ENCODE assay signal across 10 cellular contexts in genomic region chr4:42281324-42282020, GRCh38.
A peak's percentile ranks its signal among the peaks of the same experiment; 100 is the strongest.
DNase-seq lines count a peak whose midpoint lies in the region; ATAC-seq and TF ChIP-seq lines count a peak whose summit lies in the region.
"Had no signal": no experiment of that assay in that cellular context is flagged by ENCODE, and none has a peak within 500 bp of the region (broad histone marks: within the 10 kb centered on the region; RNA-seq: fewer than 3 reads in every experiment).

No MANE protein-coding gene starts in this region.

- no peaks in the 10 kb centered on the region for H3K36me3 Mint-ChIP-seq in chondrocyte (ENCODE audit: low read depth)
- H3K36me3 Mint-ChIP-seq in osteocyte (ENCODE audit: unreplicated experiment), result no peaks in the 10 kb centered on the region

- H3K4me1 Mint-ChIP-seq in chondrocyte (ENCODE audit: low read depth) (peaks cover 8% of the 10 kb centered on the region), osteocyte (ENCODE audit: unreplicated experiment) (peaks cover 11% of the 10 kb centered on the region)

- peaks cover 0 to 17% (median 0%) of the 10 kb centered on the region in 7 donors for H3K27me3 ChIP-seq in spleen (replicated peaks in 1 of 7)
- H3K27me3 ChIP-seq: brain microvascular endothelial cell, transverse colon had no signal

- H3K9me3 ChIP-seq in spleen, result no peaks in the 10 kb centered on the region
- H3K9me3 ChIP-seq: transverse colon had no signal

- DNase-seq in fibroblast of mammary gland (ENCODE audit: low read depth) (peak; percentile 4), chondrocyte (ENCODE audit: low spot score) (no peak), spleen (no peak), osteocyte (ENCODE audit: extremely low spot score, unreplicated experiment) (no peak), NCI-H1930 (lab: John Stamatoyannopoulos, UW) (no peak)
- DNase-seq: transverse colon had no signal

- H3K4me3 ChIP-seq in fibroblast of mammary gland (ENCODE audit: control insufficient read depth, low read depth, low read length), result no peak overlapping the region
- no peak overlapping the region for H3K4me3 ChIP-seq in spleen
- H3K4me3 ChIP-seq: transverse colon had no signal

- no peak overlapping the region for H3K4me3 Mint-ChIP-seq in chondrocyte (ENCODE audit: unreplicated experiment)
- no peak overlapping the region for H3K4me3 Mint-ChIP-seq in osteocyte (ENCODE audit: unreplicated experiment)

- H3K27ac ChIP-seq in spleen, result no peak overlapping the region
- H3K27ac ChIP-seq: brain microvascular endothelial cell, transverse colon had no signal

- H3K4me1 ChIP-seq in spleen, result peaks cover 0 to 12% (median 7%) of the 10 kb centered on the region in 6 donors

- WGBS in spleen, 5 donors, result 35 to 44% (median 39%) methylated on average over 9 of the region's 9 CpGs

- no peaks in the 10 kb centered on the region for H3K36me3 ChIP-seq in spleen
- H3K36me3 ChIP-seq: brain microvascular endothelial cell, transverse colon had no signal

- peak; percentile 50 for ATAC-seq in GM18505 (IDR thresholded peaks at IDR 0.05; ENCODE audit: unreplicated experiment)
- peak; percentile 53 for ATAC-seq in GM21390 (IDR thresholded peaks at IDR 0.05; ENCODE audit: unreplicated experiment)
- peak; percentile 41 for ATAC-seq in HG03159 (IDR thresholded peaks at IDR 0.05; ENCODE audit: unreplicated experiment)

- TF ChIP-seq POLR2A in GM18505 (IDR thresholded peaks at IDR 0.05; ENCODE audit: borderline replicate concordance, extremely low read depth, insufficient read depth, insufficient read length) (no peak), spleen (IDR thresholded peaks at IDR 0.05) (no peak)

- H3K27ac Mint-ChIP-seq in chondrocyte (ENCODE audit: unreplicated experiment), result no peak overlapping the region
- no peak overlapping the region for H3K27ac Mint-ChIP-seq in osteocyte (ENCODE audit: unreplicated experiment)

- no peaks in the 10 kb centered on the region for H3K9me3 Mint-ChIP-seq in chondrocyte (ENCODE audit: low read depth)
- H3K9me3 Mint-ChIP-seq in osteocyte (ENCODE audit: unreplicated experiment), result no peaks in the 10 kb centered on the region

- H3K27me3 Mint-ChIP-seq in chondrocyte (ENCODE audit: low read depth) (peaks cover 14% of the 10 kb centered on the region), osteocyte (ENCODE audit: unreplicated experiment) (peaks cover 12% of the 10 kb centered on the region)

- TF ChIP-seq CTCF in fibroblast of mammary gland (conservative IDR thresholded peaks at IDR 0.05; ENCODE audit: control insufficient read depth, insufficient read depth, low read depth, low read length), result no peak
- no peak for TF ChIP-seq CTCF in chondrocyte (IDR thresholded peaks at IDR 0.05)
- no peak for TF ChIP-seq CTCF in spleen (IDR thresholded peaks at IDR 0.05 in 8 of 11, conservative IDR thresholded peaks at IDR 0.05 in 3 of 11)
- TF ChIP-seq CTCF in osteocyte (IDR thresholded peaks at IDR 0.05), result no peak

- intact Hi-C loops in spleen (cut with DNase I; ENCODE audit: low total_unique reads), result loop anchor here (5.0 kb wide), 1 partner anchor 236 kb away; no protein-coding TSS in a partner anchor
